ENCODE assay signal across 30 cellular contexts in genomic region chr13:50348402-50348801, GRCh38.
"Had no signal": no experiment of that assay in that cellular context is flagged by ENCODE, and none has a peak within 500 bp of the region (broad histone marks: within the 10 kb centered on the region; RNA-seq: fewer than 3 reads in every experiment).

No MANE protein-coding gene starts in this region.

- H3K4me1 ChIP-seq: neural progenitor cell, psoas muscle, sigmoid colon, upper lobe of right lung, uterus had no signal

- H3K4me3 ChIP-seq: neural progenitor cell, ovary, psoas muscle, right lobe of liver, sigmoid colon, smooth muscle cell, spleen, stomach, thoracic aorta, thyroid gland, tibial nerve, upper lobe of right lung, uterus had no signal

- H3K27me3 ChIP-seq: neural progenitor cell, ovary, right lobe of liver, sigmoid colon, spleen, stomach, thyroid gland, tibial nerve, upper lobe of right lung, uterus had no signal

- H3K36me3 Mint-ChIP-seq: natural killer cell; neural progenitor cell; stimulated activated naive B cell treated with anti-CD40 and anti-IgM and Interleukin-4, amounts not matched to agents 10 μg/mL and 1 μg/mL and 100 μg/mL, for 72 hours; type B pancreatic cell had no signal

- ATAC-seq: naive thymus-derived CD4-positive, alpha-beta T cell; natural killer cell; psoas muscle; right cardiac atrium; stimulated activated naive B cell treated with anti-CD40 and anti-IgM and Interleukin-4, amounts not matched to agents 10 μg/mL and 1 μg/mL and 100 μg/mL, for 72 hours; upper lobe of right lung had no signal

- H3K27me3 Mint-ChIP-seq: progenitor cell of endocrine pancreas, type B pancreatic cell had no signal

- H3K27ac Mint-ChIP-seq: natural killer cell; nephron; neural progenitor cell; progenitor cell of endocrine pancreas; stimulated activated naive B cell treated with anti-CD40 and anti-IgM and Interleukin-4, amounts not matched to agents 10 μg/mL and 1 μg/mL and 100 μg/mL, for 72 hours; stimulated activated naive CD8-positive, alpha-beta T cell treated with anti-CD3 and anti-CD28 coated beads, Interleukin-15, Interleukin-2, amounts not matched to agents 100 ng/mL and 50 ng/mL, for 24 hours; type B pancreatic cell had no signal

- DNase-seq: naive thymus-derived CD4-positive, alpha-beta T cell; natural killer cell; occipital lobe; ovary; posterior cingulate gyrus; psoas muscle; right cardiac atrium; right lobe of liver; sigmoid colon; spleen; stimulated activated CD4-positive, alpha-beta T cell treated with anti-CD3 and anti-CD28 coated beads, Interleukin-12 subunit alpha, Interleukin-12 subunit beta, amount 100 ng/mL, for 4 hours; stimulated activated CD4-positive, alpha-beta T cell treated with anti-CD3 and anti-CD28 coated beads, Interleukin-1b, Interleukin-23, amount 100 ng/mL, for 48 hours; stimulated activated CD4-positive, alpha-beta T cell treated with anti-CD3 and anti-CD28 coated beads, Interleukin-4, amount 100 ng/mL, for 1 hour; stimulated activated CD4-positive, alpha-beta T cell treated with anti-CD3 and anti-CD28 coated beads, Interleukin-4, amount 100 ng/mL, for 4 hours; stimulated activated CD8-positive, alpha-beta memory T cell treated with anti-CD3 and anti-CD28 coated beads, Interleukin-4, amount 100 ng/mL, for 48 hours; stimulated activated naive B cell treated with anti-CD40 and anti-IgM and Interleukin-4, amounts not matched to agents 10 μg/mL and 1 μg/mL and 100 μg/mL, for 72 hours; stimulated activated naive CD4-positive, alpha-beta T cell treated with Interleukin-2 at 50 U/mL for 16 hours; stomach; thyroid gland; upper lobe of right lung; uterus had no signal

- H3K9me3 Mint-ChIP-seq: natural killer cell; nephron; neural progenitor cell; stimulated activated naive CD8-positive, alpha-beta T cell treated with anti-CD3 and anti-CD28 coated beads, Interleukin-15, Interleukin-2, amounts not matched to agents 100 ng/mL and 50 ng/mL, for 24 hours; type B pancreatic cell had no signal

- H3K9me3 ChIP-seq: ovary, psoas muscle, right lobe of liver, sigmoid colon, spleen, stomach, thoracic aorta, thyroid gland, tibial nerve, upper lobe of right lung, uterus had no signal

- H3K36me3 ChIP-seq: neural progenitor cell, ovary, right lobe of liver, sigmoid colon, spleen, stomach, thoracic aorta, thyroid gland, tibial nerve, upper lobe of right lung, uterus had no signal

- H3K27ac ChIP-seq: neural progenitor cell, ovary, parathyroid adenoma, psoas muscle, right lobe of liver, sigmoid colon, spleen, stomach, thoracic aorta, thyroid gland, tibial nerve, upper lobe of right lung, uterus had no signal

- H3K4me3 Mint-ChIP-seq: naive thymus-derived CD4-positive, alpha-beta T cell; natural killer cell; nephron; neural progenitor cell; stimulated activated naive B cell treated with anti-CD40 and anti-IgM and Interleukin-4, amounts not matched to agents 10 μg/mL and 1 μg/mL and 100 μg/mL, for 72 hours; stimulated activated naive CD8-positive, alpha-beta T cell treated with anti-CD3 and anti-CD28 coated beads, Interleukin-15, Interleukin-2, amounts not matched to agents 100 ng/mL and 50 ng/mL, for 24 hours; type B pancreatic cell had no signal
